In genomic region chr13:49022472-49023144, GRCh38 we compare ENCODE assay signal across 16 cellular contexts.
DNase-seq lines count a peak whose midpoint lies in the region; FAIRE-seq and TF ChIP-seq lines count a peak whose summit lies in the region.
"Had no signal": no experiment of that assay in that cellular context is flagged by ENCODE, and none has a peak within 500 bp of the region (broad histone marks: within the 10 kb centered on the region; RNA-seq: fewer than 3 reads in every experiment).

No MANE protein-coding gene starts in this region.

- H3K79me2 ChIP-seq in ACC112 (ENCODE audit: control insufficient read depth, insufficient read depth, low read length, unreplicated experiment): peaks cover 27% of the 10 kb centered on the region
- peaks cover 74% of the 10 kb centered on the region for H3K79me2 ChIP-seq in MM.1S (ENCODE audit: low read length)

- no peaks in the 10 kb centered on the region for H3K9me3 ChIP-seq in iPS-20b (ENCODE audit: insufficient read depth, low read depth, low read length)
- no peaks in the 10 kb centered on the region for H3K9me3 ChIP-seq in MM.1S (replicated peaks; ENCODE audit: insufficient read depth, low read length)
- H3K9me3 ChIP-seq: BE2C had no signal

- H3K36me3 ChIP-seq in ACC112 (ENCODE audit: insufficient read depth, low read length) (peaks cover 18% of the 10 kb centered on the region), brain microvascular endothelial cell (replicated peaks) (no peaks in the 10 kb centered on the region), iPS-20b (ENCODE audit: insufficient read depth, low read depth, low read length) (peaks cover 4% of the 10 kb centered on the region), MM.1S (replicated peaks; ENCODE audit: insufficient read depth, low read length) (no peaks in the 10 kb centered on the region)

- no peaks in the 10 kb centered on the region for H3K9me2 ChIP-seq in MM.1S (replicated peaks; ENCODE audit: insufficient read depth, low read length)

- H3F3A ChIP-seq in MM.1S (ENCODE audit: insufficient read depth, low read length): no peaks in the 10 kb centered on the region

- H3K4me3 ChIP-seq in ACC112 (ENCODE audit: low read depth, low read length): peak overlapping the region; percentile 7; the same call in 1 of the 2 replicates
- H3K4me3 ChIP-seq in brain microvascular endothelial cell (ENCODE audit: low read depth, low read length): no peak overlapping the region
- H3K4me3 ChIP-seq in iPS-20b (ENCODE audit: low read length): 0 out of 2 replicates have a peak overlapping the region, but pooled peaks have one; percentile 28
- no peak overlapping the region for H3K4me3 ChIP-seq in MM.1S (ENCODE audit: low read length)
- H3K4me3 ChIP-seq: heart right ventricle, SK-N-MC had no signal

- H3K27me3 ChIP-seq in ACC112 (ENCODE audit: insufficient read depth, low read length) (no peaks in the 10 kb centered on the region), brain microvascular endothelial cell (replicated peaks) (no peaks in the 10 kb centered on the region), iPS-20b (ENCODE audit: insufficient read depth, low read length) (no peaks in the 10 kb centered on the region), MM.1S (replicated peaks; ENCODE audit: insufficient read depth, low read length) (no peaks in the 10 kb centered on the region)
- H3K27me3 ChIP-seq: BE2C, heart right ventricle had no signal

- in situ Hi-C loops in brain microvascular endothelial cell (cut with HindIII; ENCODE audit: low pct_ligation_motif_present, low sequenced_read_pairs): no loop called here

- DNase-seq in HTR-8/SVneo (ENCODE audit: insufficient read length, low spot score) (peak; percentile 7), brain microvascular endothelial cell (no peak), NCI-H187 treated with DMSO at 0.1 percent for 48 hours (lab: John Stamatoyannopoulos, UW) (no peak), NCI-H2029 treated with DMSO at 0.1 percent for 48 hours (lab: John Stamatoyannopoulos, UW) (no peak), NCI-H1436 (lab: John Stamatoyannopoulos, UW) (no peak), MM.1S (no peak)
- DNase-seq: activated T-cell treated with anti-CD3 and anti-CD28 coated beads, Interleukin-2, amount 50 U/mL, for 4 hours; BE2C; heart right ventricle; KG1; left colon; NCI-H1436 treated with DMSO at 0.1 percent for 48 hours had no signal

- H3K4me1 ChIP-seq in ACC112 (ENCODE audit: control insufficient read depth, insufficient read depth, low read length, unreplicated experiment): peaks cover 41% of the 10 kb centered on the region
- peaks cover 30% of the 10 kb centered on the region for H3K4me1 ChIP-seq in iPS-20b (ENCODE audit: insufficient read depth, low read length)
- no peaks in the 10 kb centered on the region for H3K4me1 ChIP-seq in MM.1S (ENCODE audit: low read length)
- H3K4me1 ChIP-seq: BE2C, heart right ventricle had no signal

- no peak for FAIRE-seq in HTR-8/SVneo (lab: Jason Lieb, UNC)
- FAIRE-seq: GM18507 had no signal

- no peaks in the 10 kb centered on the region for H4K20me1 ChIP-seq in MM.1S (ENCODE audit: insufficient read depth, low read length)

- no peak overlapping the region for H3K4me2 ChIP-seq in MM.1S (ENCODE audit: low read depth, low read length)

- H3K27ac ChIP-seq in ACC112 (ENCODE audit: low read depth, low read length) (peak overlapping the region; percentile 93), brain microvascular endothelial cell (peak overlapping the region; percentile 33), iPS-20b (ENCODE audit: low read length) (no peak overlapping the region), MM.1S (ENCODE audit: low read length) (no peak overlapping the region)
- H3K27ac ChIP-seq: heart right ventricle, SK-N-MC had no signal

- TF ChIP-seq CTCF in brain microvascular endothelial cell (IDR thresholded peaks at IDR 0.05; ENCODE audit: low read depth, low read length, missing control alignments) (no peak), MM.1S (IDR thresholded peaks at IDR 0.05; ENCODE audit: low read length) (no peak)

- no peak overlapping the region for H2AFZ ChIP-seq in ACC112 (ENCODE audit: low read length, unreplicated experiment)
- H2AFZ ChIP-seq in MM.1S (ENCODE audit: low read length): no peak overlapping the region

- H3K9ac ChIP-seq in iPS-20b (ENCODE audit: low read depth, low read length): no peak overlapping the region
- no peak overlapping the region for H3K9ac ChIP-seq in MM.1S (ENCODE audit: low read length)

Comparison
In these comparisons a context has a peak if more than half of its experiments do, and no peak if none do; other contexts are left out.
1. H3K27ac ChIP-seq: peak in ACC112 (single experiment) and brain microvascular endothelial cell (single experiment); none in iPS-20b (single experiment) and MM.1S (single experiment).
2. H3K4me3 ChIP-seq: peak in ACC112 (single experiment) and iPS-20b (single experiment); none in brain microvascular endothelial cell (single experiment) and MM.1S (single experiment).